Comparison of ENCODE assay signal across 1 cellular context in the genomic region with DNA sequence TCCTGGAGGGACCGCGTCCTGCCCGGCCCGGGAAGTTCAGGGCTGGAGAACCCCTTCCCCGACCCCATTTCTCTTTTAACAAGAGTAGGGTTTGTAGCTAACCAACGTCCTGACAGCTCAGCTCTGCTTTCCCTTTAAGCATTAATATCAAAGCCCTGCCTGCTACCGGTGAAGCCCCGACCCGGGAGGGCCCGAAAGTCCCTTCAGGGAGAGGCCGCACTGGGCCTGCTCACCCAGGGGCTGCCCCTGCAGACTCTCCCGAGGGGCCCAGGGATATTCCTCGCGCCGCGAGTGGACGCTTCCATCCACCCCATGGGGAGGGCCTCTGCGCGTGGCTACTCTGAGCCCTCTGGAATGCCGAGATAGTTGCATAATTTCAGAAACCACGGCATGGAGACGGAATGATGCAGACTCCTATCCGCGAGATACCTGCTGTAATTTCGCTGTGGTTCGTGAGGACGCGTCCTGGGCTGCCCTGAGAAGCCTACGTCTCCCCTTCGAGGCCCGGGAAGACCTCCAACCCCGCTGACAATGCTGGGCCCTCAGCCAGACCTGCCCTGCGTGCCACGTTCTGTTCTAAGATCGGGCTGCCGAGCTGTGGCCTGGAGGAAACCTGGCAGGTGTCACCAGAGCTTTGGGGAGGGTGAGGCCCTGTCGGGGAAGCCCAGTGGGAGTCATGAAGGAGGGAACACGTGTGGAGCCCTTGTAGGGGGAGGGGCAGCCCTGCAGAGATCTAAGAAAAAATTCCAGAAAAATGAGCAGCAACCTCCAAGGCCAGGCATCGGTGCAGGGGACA.
A peak's percentile ranks its signal among the peaks of the same experiment; 100 is the strongest.
TF ChIP-seq lines count a peak whose summit lies in the region.

No MANE protein-coding gene starts in this region.

TF ChIP-seq in HepG2, 621 proteins besides CTCF, POLR2A, EP300 and RAD21 (continued from another document and continues in another):
- TF ChIP-seq NR1H2 (CRISPR knock-in tag; IDR thresholded peaks at IDR 0.05; ENCODE audit: borderline replicate concordance, low read depth) (no peak), ZEB1 (IDR thresholded peaks at IDR 0.05; ENCODE audit: insufficient replicate concordance, low read depth) (no peak), IKZF1 (IDR thresholded peaks at IDR 0.05) (no peak), ZNF296 (CRISPR knock-in tag; conservative IDR thresholded peaks at IDR 0.05) (no peak), ZFY (CRISPR knock-in tag; IDR thresholded peaks at IDR 0.05) (peak; percentile 8; the same call in 1 of the 2 replicates), RFX5 (IDR thresholded peaks at IDR 0.05; ENCODE audit: low read depth, low read length) (no peak), NR2F1 (CRISPR knock-in tag; IDR thresholded peaks at IDR 0.05) (no peak), HNRNPL (IDR thresholded peaks at IDR 0.05; ENCODE audit: low read depth, low read length) (no peak), ATRX (CRISPR knock-in tag; IDR thresholded peaks at IDR 0.05; ENCODE audit: borderline replicate concordance) (no peak), NPAS2 (CRISPR knock-in tag; IDR thresholded peaks at IDR 0.05; ENCODE audit: borderline replicate concordance) (no peak), ZNF224 (CRISPR knock-in tag; IDR thresholded peaks at IDR 0.05) (no peak), ELF1 (CRISPR knock-in tag; IDR thresholded peaks at IDR 0.05) (no peak), HOXA3 (CRISPR knock-in tag; IDR thresholded peaks at IDR 0.05) (peak; percentile 20; the same call in 1 of the 2 replicates), ADNP (CRISPR knock-in tag; IDR thresholded peaks at IDR 0.05) (no peak), KDM5B (CRISPR knock-in tag; IDR thresholded peaks at IDR 0.05; ENCODE audit: borderline replicate concordance) (peak; percentile 13; the same call in 1 of the 2 replicates), ZNF552 (CRISPR knock-in tag; IDR thresholded peaks at IDR 0.05; ENCODE audit: borderline replicate concordance) (no peak), ZKSCAN5 (CRISPR knock-in tag; IDR thresholded peaks at IDR 0.05) (no peak), EEA1 (CRISPR knock-in tag; IDR thresholded peaks at IDR 0.05; ENCODE audit: borderline replicate concordance) (no peak), ZNF839 (CRISPR knock-in tag; IDR thresholded peaks at IDR 0.05; ENCODE audit: borderline replicate concordance) (0 out of 2 replicates have a peak, but pooled peaks have one; percentile 5), ZNF329 (CRISPR knock-in tag; IDR thresholded peaks at IDR 0.05; ENCODE audit: low read depth) (no peak), GTF2F1 (IDR thresholded peaks at IDR 0.05; ENCODE audit: low read length) (no peak), HMGA1 (CRISPR knock-in tag; conservative IDR thresholded peaks at IDR 0.05) (no peak), HNF4A (CRISPR knock-in tag; IDR thresholded peaks at IDR 0.05) (no peak), ZNF382 (CRISPR knock-in tag; IDR thresholded peaks at IDR 0.05; ENCODE audit: borderline replicate concordance) (no peak), ZNF34 (CRISPR knock-in tag; IDR thresholded peaks at IDR 0.05; ENCODE audit: borderline replicate concordance) (no peak), SIX4 (CRISPR knock-in tag; IDR thresholded peaks at IDR 0.05) (no peak), SKI (IDR thresholded peaks at IDR 0.05; ENCODE audit: partially characterized antibody) (no peak), FOXJ3 (CRISPR knock-in tag; IDR thresholded peaks at IDR 0.05; ENCODE audit: borderline replicate concordance) (no peak), ARNT (IDR thresholded peaks at IDR 0.05) (no peak), TCF7 (IDR thresholded peaks at IDR 0.05; ENCODE audit: low read depth) (no peak), PAWR (CRISPR knock-in tag; IDR thresholded peaks at IDR 0.05; ENCODE audit: borderline replicate concordance) (no peak), ZNF343 (CRISPR knock-in tag; IDR thresholded peaks at IDR 0.05) (no peak; the same call in 1 of the 2 replicates), MXD4 (CRISPR knock-in tag; IDR thresholded peaks at IDR 0.05) (no peak), CBFB (CRISPR knock-in tag; IDR thresholded peaks at IDR 0.05) (no peak), CAMTA2 (CRISPR knock-in tag; IDR thresholded peaks at IDR 0.05; ENCODE audit: borderline replicate concordance) (no peak), PTBP1 (IDR thresholded peaks at IDR 0.05; ENCODE audit: low read depth, low read length, poor library complexity, severe bottlenecking) (no peak), ESRRA (CRISPR knock-in tag; IDR thresholded peaks at IDR 0.05; ENCODE audit: low read depth) (no peak), TP53 (CRISPR knock-in tag; conservative IDR thresholded peaks at IDR 0.05) (no peak; the same call in 1 of the 2 replicates)
- TF ChIP-seq, protein P1, sequence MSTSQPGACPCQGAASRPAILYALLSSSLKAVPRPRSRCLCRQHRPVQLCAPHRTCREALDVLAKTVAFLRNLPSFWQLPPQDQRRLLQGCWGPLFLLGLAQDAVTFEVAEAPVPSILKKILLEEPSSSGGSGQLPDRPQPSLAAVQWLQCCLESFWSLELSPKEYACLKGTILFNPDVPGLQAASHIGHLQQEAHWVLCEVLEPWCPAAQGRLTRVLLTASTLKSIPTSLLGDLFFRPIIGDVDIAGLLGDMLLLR (CRISPR knock-in tag; IDR thresholded peaks at IDR 0.05) = no peak
- TF ChIP-seq, protein P2, sequence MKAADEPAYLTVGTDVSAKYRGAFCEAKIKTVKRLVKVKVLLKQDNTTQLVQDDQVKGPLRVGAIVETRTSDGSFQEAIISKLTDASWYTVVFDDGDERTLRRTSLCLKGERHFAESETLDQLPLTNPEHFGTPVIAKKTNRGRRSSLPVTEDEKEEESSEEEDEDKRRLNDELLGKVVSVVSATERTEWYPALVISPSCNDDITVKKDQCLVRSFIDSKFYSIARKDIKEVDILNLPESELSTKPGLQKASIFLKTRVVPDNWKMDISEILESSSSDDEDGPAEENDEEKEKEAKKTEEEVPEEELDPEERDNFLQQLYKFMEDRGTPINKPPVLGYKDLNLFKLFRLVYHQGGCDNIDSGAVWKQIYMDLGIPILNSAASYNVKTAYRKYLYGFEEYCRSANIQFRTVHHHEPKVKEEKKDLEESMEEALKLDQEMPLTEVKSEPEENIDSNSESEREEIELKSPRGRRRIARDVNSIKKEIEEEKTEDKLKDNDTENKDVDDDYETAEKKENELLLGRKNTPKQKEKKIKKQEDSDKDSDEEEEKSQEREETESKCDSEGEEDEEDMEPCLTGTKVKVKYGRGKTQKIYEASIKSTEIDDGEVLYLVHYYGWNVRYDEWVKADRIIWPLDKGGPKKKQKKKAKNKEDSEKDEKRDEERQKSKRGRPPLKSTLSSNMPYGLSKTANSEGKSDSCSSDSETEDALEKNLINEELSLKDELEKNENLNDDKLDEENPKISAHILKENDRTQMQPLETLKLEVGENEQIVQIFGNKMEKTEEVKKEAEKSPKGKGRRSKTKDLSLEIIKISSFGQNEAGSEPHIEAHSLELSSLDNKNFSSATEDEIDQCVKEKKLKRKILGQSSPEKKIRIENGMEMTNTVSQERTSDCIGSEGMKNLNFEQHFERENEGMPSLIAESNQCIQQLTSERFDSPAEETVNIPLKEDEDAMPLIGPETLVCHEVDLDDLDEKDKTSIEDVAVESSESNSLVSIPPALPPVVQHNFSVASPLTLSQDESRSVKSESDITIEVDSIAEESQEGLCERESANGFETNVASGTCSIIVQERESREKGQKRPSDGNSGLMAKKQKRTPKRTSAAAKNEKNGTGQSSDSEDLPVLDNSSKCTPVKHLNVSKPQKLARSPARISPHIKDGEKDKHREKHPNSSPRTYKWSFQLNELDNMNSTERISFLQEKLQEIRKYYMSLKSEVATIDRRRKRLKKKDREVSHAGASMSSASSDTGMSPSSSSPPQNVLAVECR (CRISPR knock-in tag; IDR thresholded peaks at IDR 0.05; ENCODE audit: borderline replicate concordance) = peak; percentile 64; the same call in 1 of the 2 replicates
- TF ChIP-seq, protein P3, sequence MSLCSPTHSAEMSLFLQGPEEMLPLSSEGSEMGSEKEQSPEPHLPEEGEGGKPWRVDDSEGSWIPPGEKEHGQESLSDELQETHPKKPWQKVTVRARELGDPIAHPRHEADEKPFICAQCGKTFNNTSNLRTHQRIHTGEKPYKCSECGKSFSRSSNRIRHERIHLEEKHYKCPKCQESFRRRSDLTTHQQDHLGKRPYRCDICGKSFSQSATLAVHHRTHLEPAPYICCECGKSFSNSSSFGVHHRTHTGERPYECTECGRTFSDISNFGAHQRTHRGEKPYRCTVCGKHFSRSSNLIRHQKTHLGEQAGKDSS (CRISPR knock-in tag; IDR thresholded peaks at IDR 0.05; ENCODE audit: borderline replicate concordance, low read depth) = no peak
- TF ChIP-seq, protein P4, sequence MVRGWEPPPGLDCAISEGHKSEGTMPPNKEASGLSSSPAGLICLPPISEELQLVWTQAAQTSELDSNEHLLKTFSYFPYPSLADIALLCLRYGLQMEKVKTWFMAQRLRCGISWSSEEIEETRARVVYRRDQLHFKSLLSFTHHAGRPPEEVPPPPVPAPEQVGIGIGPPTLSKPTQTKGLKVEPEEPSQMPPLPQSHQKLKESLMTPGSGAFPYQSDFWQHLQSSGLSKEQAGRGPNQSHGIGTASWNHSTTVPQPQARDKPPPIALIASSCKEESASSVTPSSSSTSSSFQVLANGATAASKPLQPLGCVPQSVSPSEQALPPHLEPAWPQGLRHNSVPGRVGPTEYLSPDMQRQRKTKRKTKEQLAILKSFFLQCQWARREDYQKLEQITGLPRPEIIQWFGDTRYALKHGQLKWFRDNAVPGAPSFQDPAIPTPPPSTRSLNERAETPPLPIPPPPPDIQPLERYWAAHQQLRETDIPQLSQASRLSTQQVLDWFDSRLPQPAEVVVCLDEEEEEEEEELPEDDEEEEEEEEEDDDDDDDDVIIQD (CRISPR knock-in tag; IDR thresholded peaks at IDR 0.05; ENCODE audit: low read depth) = no peak
- TF ChIP-seq, protein P5, sequence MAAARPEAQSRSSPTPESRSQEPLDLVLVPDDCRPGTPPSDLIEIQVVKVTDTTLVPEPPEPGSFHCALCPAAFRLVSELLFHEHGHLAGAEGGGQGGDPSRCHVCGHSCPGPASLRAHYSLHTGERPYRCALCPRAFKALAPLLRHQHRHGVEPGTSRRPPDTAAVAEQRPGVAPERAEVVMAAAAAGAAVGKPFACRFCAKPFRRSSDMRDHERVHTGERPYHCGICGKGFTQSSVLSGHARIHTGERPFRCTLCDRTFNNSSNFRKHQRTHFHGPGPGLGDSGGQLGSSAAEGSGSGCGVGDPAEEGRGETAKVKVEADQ (CRISPR knock-in tag; IDR thresholded peaks at IDR 0.05; ENCODE audit: borderline replicate concordance) = no peak
- TF ChIP-seq, protein P6, sequence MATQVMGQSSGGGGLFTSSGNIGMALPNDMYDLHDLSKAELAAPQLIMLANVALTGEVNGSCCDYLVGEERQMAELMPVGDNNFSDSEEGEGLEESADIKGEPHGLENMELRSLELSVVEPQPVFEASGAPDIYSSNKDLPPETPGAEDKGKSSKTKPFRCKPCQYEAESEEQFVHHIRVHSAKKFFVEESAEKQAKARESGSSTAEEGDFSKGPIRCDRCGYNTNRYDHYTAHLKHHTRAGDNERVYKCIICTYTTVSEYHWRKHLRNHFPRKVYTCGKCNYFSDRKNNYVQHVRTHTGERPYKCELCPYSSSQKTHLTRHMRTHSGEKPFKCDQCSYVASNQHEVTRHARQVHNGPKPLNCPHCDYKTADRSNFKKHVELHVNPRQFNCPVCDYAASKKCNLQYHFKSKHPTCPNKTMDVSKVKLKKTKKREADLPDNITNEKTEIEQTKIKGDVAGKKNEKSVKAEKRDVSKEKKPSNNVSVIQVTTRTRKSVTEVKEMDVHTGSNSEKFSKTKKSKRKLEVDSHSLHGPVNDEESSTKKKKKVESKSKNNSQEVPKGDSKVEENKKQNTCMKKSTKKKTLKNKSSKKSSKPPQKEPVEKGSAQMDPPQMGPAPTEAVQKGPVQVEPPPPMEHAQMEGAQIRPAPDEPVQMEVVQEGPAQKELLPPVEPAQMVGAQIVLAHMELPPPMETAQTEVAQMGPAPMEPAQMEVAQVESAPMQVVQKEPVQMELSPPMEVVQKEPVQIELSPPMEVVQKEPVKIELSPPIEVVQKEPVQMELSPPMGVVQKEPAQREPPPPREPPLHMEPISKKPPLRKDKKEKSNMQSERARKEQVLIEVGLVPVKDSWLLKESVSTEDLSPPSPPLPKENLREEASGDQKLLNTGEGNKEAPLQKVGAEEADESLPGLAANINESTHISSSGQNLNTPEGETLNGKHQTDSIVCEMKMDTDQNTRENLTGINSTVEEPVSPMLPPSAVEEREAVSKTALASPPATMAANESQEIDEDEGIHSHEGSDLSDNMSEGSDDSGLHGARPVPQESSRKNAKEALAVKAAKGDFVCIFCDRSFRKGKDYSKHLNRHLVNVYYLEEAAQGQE (IDR thresholded peaks at IDR 0.05; ENCODE audit: borderline replicate concordance in 1 of 2, low read depth in 1 of 2, low read length in 2 of 2) = 0 out of 4 replicates have a peak, but pooled peaks of 1 of the 2 experiments have one; percentile 8
- TF ChIP-seq, protein P7, sequence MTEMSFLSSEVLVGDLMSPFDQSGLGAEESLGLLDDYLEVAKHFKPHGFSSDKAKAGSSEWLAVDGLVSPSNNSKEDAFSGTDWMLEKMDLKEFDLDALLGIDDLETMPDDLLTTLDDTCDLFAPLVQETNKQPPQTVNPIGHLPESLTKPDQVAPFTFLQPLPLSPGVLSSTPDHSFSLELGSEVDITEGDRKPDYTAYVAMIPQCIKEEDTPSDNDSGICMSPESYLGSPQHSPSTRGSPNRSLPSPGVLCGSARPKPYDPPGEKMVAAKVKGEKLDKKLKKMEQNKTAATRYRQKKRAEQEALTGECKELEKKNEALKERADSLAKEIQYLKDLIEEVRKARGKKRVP (CRISPR knock-in tag; IDR thresholded peaks at IDR 0.05) = 0 out of 4 replicates have a peak, but pooled peaks of 1 of the 2 experiments have one; percentile 18
- TF ChIP-seq, protein P8, sequence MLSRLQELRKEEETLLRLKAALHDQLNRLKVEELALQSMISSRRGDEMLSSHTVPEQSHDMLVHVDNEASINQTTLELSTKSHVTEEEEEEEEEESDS (CRISPR knock-in tag; IDR thresholded peaks at IDR 0.05; ENCODE audit: borderline replicate concordance) = no peak
- TF ChIP-seq, protein P9, sequence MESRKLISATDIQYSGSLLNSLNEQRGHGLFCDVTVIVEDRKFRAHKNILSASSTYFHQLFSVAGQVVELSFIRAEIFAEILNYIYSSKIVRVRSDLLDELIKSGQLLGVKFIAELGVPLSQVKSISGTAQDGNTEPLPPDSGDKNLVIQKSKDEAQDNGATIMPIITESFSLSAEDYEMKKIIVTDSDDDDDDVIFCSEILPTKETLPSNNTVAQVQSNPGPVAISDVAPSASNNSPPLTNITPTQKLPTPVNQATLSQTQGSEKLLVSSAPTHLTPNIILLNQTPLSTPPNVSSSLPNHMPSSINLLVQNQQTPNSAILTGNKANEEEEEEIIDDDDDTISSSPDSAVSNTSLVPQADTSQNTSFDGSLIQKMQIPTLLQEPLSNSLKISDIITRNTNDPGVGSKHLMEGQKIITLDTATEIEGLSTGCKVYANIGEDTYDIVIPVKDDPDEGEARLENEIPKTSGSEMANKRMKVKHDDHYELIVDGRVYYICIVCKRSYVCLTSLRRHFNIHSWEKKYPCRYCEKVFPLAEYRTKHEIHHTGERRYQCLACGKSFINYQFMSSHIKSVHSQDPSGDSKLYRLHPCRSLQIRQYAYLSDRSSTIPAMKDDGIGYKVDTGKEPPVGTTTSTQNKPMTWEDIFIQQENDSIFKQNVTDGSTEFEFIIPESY (CRISPR knock-in tag; IDR thresholded peaks at IDR 0.05) = no peak
- TF ChIP-seq, protein P10, sequence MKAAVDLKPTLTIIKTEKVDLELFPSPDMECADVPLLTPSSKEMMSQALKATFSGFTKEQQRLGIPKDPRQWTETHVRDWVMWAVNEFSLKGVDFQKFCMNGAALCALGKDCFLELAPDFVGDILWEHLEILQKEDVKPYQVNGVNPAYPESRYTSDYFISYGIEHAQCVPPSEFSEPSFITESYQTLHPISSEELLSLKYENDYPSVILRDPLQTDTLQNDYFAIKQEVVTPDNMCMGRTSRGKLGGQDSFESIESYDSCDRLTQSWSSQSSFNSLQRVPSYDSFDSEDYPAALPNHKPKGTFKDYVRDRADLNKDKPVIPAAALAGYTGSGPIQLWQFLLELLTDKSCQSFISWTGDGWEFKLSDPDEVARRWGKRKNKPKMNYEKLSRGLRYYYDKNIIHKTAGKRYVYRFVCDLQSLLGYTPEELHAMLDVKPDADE (CRISPR knock-in tag; IDR thresholded peaks at IDR 0.05) = peak; percentile 73; the same call in 1 of the 2 replicates
